Comparison of ENCODE assay signal across 8 cellular contexts in genomic region chr1:204409878-204410763, GRCh38. TPM values are rescaled to one million over a fixed set of nuclear protein-coding genes. Genes with fewer than 3 reads are reported as not detected.
DNase-seq lines count a peak whose midpoint lies in the region; ATAC-seq and TF ChIP-seq lines count a peak whose summit lies in the region.

No MANE protein-coding gene starts in this region.

- CTCF ChIA-PET in AG04450 (lab: Charles Lee) = interaction anchor here (0.7 to 2.9 kb wide), 5 partner anchors 12 to 93 kb away, joined by 3 to 36 read pairs (median 4); no protein-coding TSS in a partner anchor

- H3K27me3 ChIP-seq in AG04450 (ENCODE audit: control insufficient read depth, insufficient read depth, low read length) (no peaks in the 10 kb centered on the region), KMS-11 (ENCODE audit: insufficient read depth, low read depth) (no peaks in the 10 kb centered on the region), mucosa of stomach (ENCODE audit: control insufficient read depth, insufficient read depth, low read length) (no peaks in the 10 kb centered on the region)

- TF ChIP-seq CTCF in AG04450 (IDR thresholded peaks at IDR 0.05; ENCODE audit: low read depth, low read length) (no peak), KMS-11 (conservative IDR thresholded peaks at IDR 0.05; ENCODE audit: low read depth, low read length) (no peak), cardiac fibroblast (IDR thresholded peaks at IDR 0.05; ENCODE audit: low read depth, low read length) (no peak)

- H3K9me3 ChIP-seq in AG04450 (ENCODE audit: control insufficient read depth, insufficient read depth, low read length) = no peaks in the 10 kb centered on the region; the same call in 1 of the 2 replicates
- no peaks in the 10 kb centered on the region for H3K9me3 ChIP-seq in mucosa of stomach (ENCODE audit: control insufficient read depth, low read length)

- ATAC-seq in GM19455 (IDR thresholded peaks at IDR 0.05; ENCODE audit: unreplicated experiment) (no peak), HG02798 (IDR thresholded peaks at IDR 0.05; ENCODE audit: poor library complexity, unreplicated experiment) (no peak)

- H3K9ac ChIP-seq in KMS-11 = peak overlapping the region; percentile 94
- peak overlapping the region; percentile 99 for H3K9ac ChIP-seq in mucosa of stomach (ENCODE audit: low read length)

- DNase-seq in AG04450 (ENCODE audit: low read depth, low spot score) (no peak), cardiac fibroblast (ENCODE audit: low read depth in 2 of 2) (no peak), NCI-H345 (lab: John Stamatoyannopoulos, UW) (no peak), NCI-H2227 (lab: John Stamatoyannopoulos, UW; ENCODE audit: unreplicated experiment) (no peak)

- 0 out of 2 replicates have a peak, but pooled peaks cover 6% of the 10 kb centered on the region for H3K36me3 ChIP-seq in KMS-11 (ENCODE audit: insufficient read depth)
- H3K36me3 ChIP-seq in mucosa of stomach (ENCODE audit: control insufficient read depth, insufficient read depth, low read length) = peaks cover 7% of the 10 kb centered on the region

- H3K27ac ChIP-seq in AG04450 (ENCODE audit: low read depth, low read length) (peak overlapping the region; percentile 98), KMS-11 (peak overlapping the region; percentile 91)

- peaks cover 65% of the 10 kb centered on the region for H3K79me2 ChIP-seq in KMS-11 (ENCODE audit: insufficient read depth, low read depth)

- peak overlapping the region; percentile 74 for H3K4me2 ChIP-seq in KMS-11

- no peak overlapping the region for H2AFZ ChIP-seq in KMS-11 (ENCODE audit: low read depth)

- peaks cover 29% of the 10 kb centered on the region for H3K4me1 ChIP-seq in KMS-11 (ENCODE audit: low read depth, poor library complexity, severe bottlenecking)
- H3K4me1 ChIP-seq in mucosa of stomach (ENCODE audit: control insufficient read depth, insufficient read depth, low read length) = no peaks in the 10 kb centered on the region

- peaks cover 55% of the 10 kb centered on the region for H4K20me1 ChIP-seq in KMS-11 (ENCODE audit: insufficient read depth)

- H3K4me3 ChIP-seq in AG04450 (ENCODE audit: low read depth, low read length) = peak overlapping the region; percentile 98
- peak overlapping the region; percentile 91 for H3K4me3 ChIP-seq in KMS-11 (IDR thresholded peaks at IDR 0.05; ENCODE audit: insufficient read depth, low read depth, low read length)
- H3K4me3 ChIP-seq in cardiac fibroblast (replicated peaks in 1 of 2; ENCODE audit: low read depth in 2 of 2, low read length in 2 of 2) = peak overlapping the region; percentile 77 to 97
- peak overlapping the region; percentile 97 for H3K4me3 ChIP-seq in mucosa of stomach (ENCODE audit: low read length)

- POLR2A ChIA-PET in AG04450 (lab: Yijun Ruan, JAX) = interaction anchor here (0.6 to 0.8 kb wide), 2 partner anchors 21 to 30 kb away, joined by 4 to 5 read pairs; no protein-coding TSS in a partner anchor

RNA-seq across cellular contexts. Expression of gene PPP1R15B, which starts 1.5 kb away (rescaled TPM):
- 25.4 and 28.4 TPM in 2 replicates for polyA plus RNA-seq in AG04450 (2011; rRNA removed)
- 40.7 and 41.5 TPM in 2 replicates for polyA minus RNA-seq in AG04450 (2011; rRNA and poly(A)+ RNA removed)

RNA-seq across cellular contexts. Expression of gene PLEKHA6, which starts 50.4 kb away (rescaled TPM):
- polyA plus RNA-seq in AG04450 (2011; rRNA removed) = 6.8 and 7.7 TPM in 2 replicates
- 6.6 and 6.9 TPM in 2 replicates for polyA minus RNA-seq in AG04450 (2011; rRNA and poly(A)+ RNA removed)
